In genomic region chr19:5035817-5036732, GRCh38 we compare ENCODE assay signal across 13 cellular contexts.
DNase-seq lines count a peak whose midpoint lies in the region; ATAC-seq, FAIRE-seq and TF ChIP-seq lines count a peak whose summit lies in the region.
"Had no signal": no experiment of that assay in that cellular context is flagged by ENCODE, and none has a peak within 500 bp of the region (broad histone marks: within the 10 kb centered on the region; RNA-seq: fewer than 3 reads in every experiment).

No MANE protein-coding gene starts in this region.

- no peak for TF ChIP-seq CTCF in keratinocyte (optimal IDR thresholded peaks at IDR 0.05 in 1 of 3, IDR thresholded peaks at IDR 0.05 in 1 of 3, conservative IDR thresholded peaks at IDR 0.05 in 1 of 3; ENCODE audit: extremely low read depth in 1 of 3, insufficient read depth in 2 of 3, low read length in 3 of 3)

- peaks cover 7% of the 10 kb centered on the region for H3K79me2 ChIP-seq in keratinocyte (ENCODE audit: control insufficient read depth, insufficient read depth, low read length)

- H3K9me3 ChIP-seq in keratinocyte (ENCODE audit: control insufficient read depth, low read depth, low read length): no peaks in the 10 kb centered on the region
- H3K9me3 ChIP-seq: spleen had no signal

- ATAC-seq in HG03108 (IDR thresholded peaks at IDR 0.05; ENCODE audit: unreplicated experiment): no peak
- ATAC-seq: activated CD4-positive, alpha-beta T cell treated with anti-CD3 and anti-CD28 coated beads for 36 hours had no signal

- H3K27ac ChIP-seq in angular gyrus (ENCODE audit: low read depth, low read length): peak overlapping the region; percentile 79
- no peak overlapping the region for H3K27ac ChIP-seq in keratinocyte (ENCODE audit: control insufficient read depth, insufficient read depth, low read length)
- H3K27ac ChIP-seq in skin epidermis: peak overlapping the region in 15 of 21 experiments; percentile 19 to 80 (median 48)

- peaks cover 9 to 23% of the 10 kb centered on the region in 2 experiments for H3K36me3 ChIP-seq in keratinocyte (ENCODE audit: control insufficient read depth in 2 of 2, extremely low read depth in 1 of 2, insufficient read depth in 2 of 2, low read length in 2 of 2)

- no peak overlapping the region for H3K4me3 ChIP-seq in keratinocyte (ENCODE audit: control insufficient read depth in 2 of 3, extremely low read depth in 1 of 3, insufficient read depth in 2 of 3, low read depth in 1 of 3, low read length in 3 of 3)
- H3K4me3 ChIP-seq in skin epidermis: no peak overlapping the region

- no peaks in the 10 kb centered on the region for H3K9me1 ChIP-seq in keratinocyte (ENCODE audit: control insufficient read depth, extremely low read depth, insufficient read depth, low read length)

- H2AFZ ChIP-seq in keratinocyte (ENCODE audit: control insufficient read depth, low read length): no peak overlapping the region

- H3K27me3 ChIP-seq in keratinocyte (ENCODE audit: control insufficient read depth, extremely low read depth, insufficient read depth, low read length): no peaks in the 10 kb centered on the region
- H3K27me3 ChIP-seq: spleen had no signal

- H3K4me2 ChIP-seq in keratinocyte (ENCODE audit: control insufficient read depth, extremely low read depth, insufficient read depth, low read depth, low read length): peak overlapping the region; percentile 39

- DNase-seq in NCI-H1105 treated with DMSO at 0.1 percent for 48 hours (lab: John Stamatoyannopoulos, UW) (peak; percentile 19), NCI-H1105 (lab: John Stamatoyannopoulos, UW) (no peak), keratinocyte (ENCODE audit: low read depth, low spot score) (no peak), NCI-H187 treated with DMSO at 0.1 percent for 48 hours (lab: John Stamatoyannopoulos, UW) (no peak), HEK293T (ENCODE audit: extremely low spot score) (no peak)
- DNase-seq: activated CD4-positive, alpha-beta T cell treated with anti-CD3 and anti-CD28 coated beads for 36 hours; Calu3; spleen had no signal

- no peak for FAIRE-seq in keratinocyte (lab: Jason Lieb, UNC)
- FAIRE-seq: A204.1, bronchial epithelial cell had no signal

- no peak overlapping the region for H3K9ac ChIP-seq in keratinocyte (ENCODE audit: control insufficient read depth, extremely low read depth, insufficient read depth, low read length)

- peaks cover 28% of the 10 kb centered on the region for H3K4me1 ChIP-seq in keratinocyte (ENCODE audit: control insufficient read depth, extremely low read depth, insufficient read depth, low read length)

- CTCF ChIA-PET in HEK293T (lab: Yijun Ruan, JAX): interaction anchor here (1.2 kb wide), 1 partner anchor 11 kb away, joined by 3 read pairs; no protein-coding TSS in a partner anchor

- POLR2A ChIA-PET in HEK293T (lab: Yijun Ruan, JAX): no interaction called here

- H4K20me1 ChIP-seq in keratinocyte (ENCODE audit: control insufficient read depth, extremely low read depth, insufficient read depth, low read length): peaks cover 32% of the 10 kb centered on the region

- dilution Hi-C loops in keratinocyte (cut with MboI; ENCODE audit: extremely low pct_ligation_motif_present, low sequenced_read_pairs): no loop called here

TF ChIP-seq in HEK293T, 16 proteins besides CTCF, POLR2A, EP300 and RAD21:
- TF ChIP-seq ZNF384 (IDR thresholded peaks at IDR 0.05) (no peak), LEF1 (IDR thresholded peaks at IDR 0.05; ENCODE audit: borderline replicate concordance) (no peak), L3MBTL2 (conservative IDR thresholded peaks at IDR 0.05) (no peak)
TF ChIP-seq in HEK293T: peak in this region for 0.
